20 cellular contexts compared by ENCODE assay signal in the genomic region with DNA sequence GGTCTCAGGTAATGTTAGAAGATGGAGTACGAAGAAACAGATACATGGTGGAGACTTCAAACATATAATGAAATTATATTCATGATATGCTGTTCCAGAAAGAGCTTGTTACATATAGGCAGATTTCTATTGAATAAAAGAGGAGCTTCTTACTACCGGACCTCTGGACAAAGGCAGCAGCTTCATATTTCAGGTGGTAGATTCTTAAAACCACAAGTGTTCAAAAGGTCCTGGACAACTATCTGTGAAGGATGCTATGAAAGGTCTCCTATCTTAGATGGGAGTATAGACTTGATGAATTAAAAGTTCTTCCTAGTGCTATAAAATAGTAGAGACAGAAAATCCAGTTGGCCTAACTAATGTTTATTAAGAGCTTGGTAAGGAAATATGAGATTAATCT.
"Had no signal": no experiment of that assay in that cellular context is flagged by ENCODE, and none has a peak within 500 bp of the region (broad histone marks: within the 10 kb centered on the region; RNA-seq: fewer than 3 reads in every experiment).

No MANE protein-coding gene starts in this region.

- H3K4me3 Mint-ChIP-seq: effector memory CD8-positive, alpha-beta T cell; natural killer cell; neural crest cell; stimulated activated naive B cell treated with anti-CD40 and anti-IgM and Interleukin-4, amounts not matched to agents 10 μg/mL and 1 μg/mL and 100 μg/mL, for 72 hours; stimulated activated naive CD8-positive, alpha-beta T cell treated with anti-CD3 and anti-CD28 coated beads, Interleukin-15, Interleukin-2, amounts not matched to agents 100 ng/mL and 50 ng/mL, for 24 hours had no signal

- H3K36me3 ChIP-seq: lower lobe of right lung, neutrophil, right lobe of liver, thoracic aorta, tibial nerve, upper lobe of left lung had no signal

- H3K4me3 ChIP-seq: lower lobe of right lung, right lobe of liver, thoracic aorta, tibial nerve, upper lobe of left lung had no signal

- H3K27me3 ChIP-seq: neutrophil, right lobe of liver, tibial nerve, upper lobe of left lung had no signal

- H3K27ac ChIP-seq: lower lobe of right lung, neutrophil, parathyroid adenoma, right lobe of liver, thoracic aorta, tibial nerve, upper lobe of left lung had no signal

- H3K4me1 Mint-ChIP-seq: natural killer cell had no signal

- H3K36me3 Mint-ChIP-seq: natural killer cell; stimulated activated naive B cell treated with anti-CD40 and anti-IgM and Interleukin-4, amounts not matched to agents 10 μg/mL and 1 μg/mL and 100 μg/mL, for 72 hours had no signal

- H3K4me1 ChIP-seq: lower lobe of right lung, parathyroid adenoma, right lobe of liver, tibial nerve, upper lobe of left lung had no signal

- H3K79me2 ChIP-seq: parathyroid adenoma had no signal

- H3K27ac Mint-ChIP-seq: effector memory CD8-positive, alpha-beta T cell; natural killer cell; progenitor cell of endocrine pancreas; stimulated activated naive B cell treated with anti-CD40 and anti-IgM and Interleukin-4, amounts not matched to agents 10 μg/mL and 1 μg/mL and 100 μg/mL, for 72 hours; stimulated activated naive CD8-positive, alpha-beta T cell treated with anti-CD3 and anti-CD28 coated beads, Interleukin-15, Interleukin-2, amounts not matched to agents 100 ng/mL and 50 ng/mL, for 24 hours had no signal

- H3K9me3 ChIP-seq: neutrophil had no signal

- ATAC-seq: effector memory CD8-positive, alpha-beta T cell; left ventricle myocardium superior; lower lobe of right lung; natural killer cell; right lobe of liver; stimulated activated naive B cell treated with anti-CD40 and anti-IgM and Interleukin-4, amounts not matched to agents 10 μg/mL and 1 μg/mL and 100 μg/mL, for 72 hours had no signal

- H3K9ac ChIP-seq: parathyroid adenoma had no signal

- H3K27me3 Mint-ChIP-seq: progenitor cell of endocrine pancreas; stimulated activated naive B cell treated with anti-CD40 and anti-IgM and Interleukin-4, amounts not matched to agents 10 μg/mL and 1 μg/mL and 100 μg/mL, for 72 hours had no signal

- FAIRE-seq: keratinocyte, small intestine, urothelium cell line had no signal

- DNase-seq: cortex of kidney; effector memory CD8-positive, alpha-beta T cell; left ventricle myocardium superior; lower lobe of right lung; natural killer cell; right lobe of liver; small intestine; stimulated activated CD4-positive, alpha-beta T cell treated with anti-CD3 and anti-CD28 coated beads, Interleukin-15, amount 100 ng/mL, for 24 hours; stimulated activated CD4-positive, alpha-beta T cell treated with anti-CD3 and anti-CD28 coated beads, Interleukin-2, amount 100 ng/mL, for 48 hours; stimulated activated naive B cell treated with anti-CD40 and anti-IgM and Interleukin-4, amounts not matched to agents 10 μg/mL and 1 μg/mL and 100 μg/mL, for 72 hours; upper lobe of left lung had no signal

- H2AFZ ChIP-seq: parathyroid adenoma had no signal
